24 cellular contexts compared by ENCODE assay signal in genomic region chr10:77799352-77799751, GRCh38.
A peak's percentile ranks its signal among the peaks of the same experiment; 100 is the strongest.
DNase-seq lines count a peak whose midpoint lies in the region; ATAC-seq and TF ChIP-seq lines count a peak whose summit lies in the region.
"Had no signal": no experiment of that assay in that cellular context is flagged by ENCODE, and none has a peak within 500 bp of the region (broad histone marks: within the 10 kb centered on the region; RNA-seq: fewer than 3 reads in every experiment).

No MANE protein-coding gene starts in this region.

- peaks cover 15% of the 10 kb centered on the region for H3K4me1 ChIP-seq in CD8-positive, alpha-beta T cell (ENCODE audit: insufficient read depth, low read length)
- H3K4me1 ChIP-seq in lower lobe of right lung (no peaks in the 10 kb centered on the region), prostate gland (replicated peaks) (peaks cover 8% of the 10 kb centered on the region)
- H3K4me1 ChIP-seq: psoas muscle, transverse colon had no signal

- H3K36me3 ChIP-seq in CD8-positive, alpha-beta T cell (ENCODE audit: insufficient read depth, low read length) = no peaks in the 10 kb centered on the region
- H3K36me3 ChIP-seq in lower lobe of right lung = peaks cover 86% of the 10 kb centered on the region
- H3K36me3 ChIP-seq in prostate gland = peaks cover 8 to 15% of the 10 kb centered on the region in 2 donors

- CTCF ChIA-PET in CD8-positive, alpha-beta T cell (lab: Charles Lee) = no interaction called here

- no peak for TF ChIP-seq POLR2A in prostate gland (IDR thresholded peaks at IDR 0.05)

- no peak for ATAC-seq in CD8-positive, alpha-beta T cell
- peak; percentile 40 for ATAC-seq in activated T-helper 17 cell treated with anti-CD3 and anti-CD28 coated beads, Interleukin-2, amount 50 U/mL, for 72 hours (replicated peaks)
- no peak for ATAC-seq in lower lobe of right lung
- ATAC-seq in GM18517 (IDR thresholded peaks at IDR 0.05; ENCODE audit: unreplicated experiment) = no peak
- ATAC-seq: activated naive CD4-positive, alpha-beta T cell treated with anti-CD3 and anti-CD28 coated beads, Interleukin-2, amount 50 U/mL, for 72 hours; left lobe of liver; stimulated activated naive CD8-positive, alpha-beta T cell treated with anti-CD3 and anti-CD28 coated beads, Interleukin-15, amount 100 ng/mL, for 72 hours had no signal

- H3K27ac ChIP-seq in CD8-positive, alpha-beta T cell (ENCODE audit: low read depth, low read length) = no peak overlapping the region
- no peak overlapping the region for H3K27ac ChIP-seq in lower lobe of right lung
- no peak overlapping the region for H3K27ac ChIP-seq in prostate gland
- H3K27ac ChIP-seq: coronary artery, KMS-11, psoas muscle, skin epidermis, transverse colon had no signal

- no peaks in the 10 kb centered on the region for H3K27me3 ChIP-seq in CD8-positive, alpha-beta T cell (ENCODE audit: insufficient read depth, low read length)
- H3K27me3 ChIP-seq in lower lobe of right lung (ENCODE audit: low read depth) (no peaks in the 10 kb centered on the region), prostate gland (replicated peaks; ENCODE audit: insufficient read depth) (no peaks in the 10 kb centered on the region)
- H3K27me3 ChIP-seq: transverse colon had no signal

- 93% methylated on average over 5 of the region's 5 CpGs for WGBS in prostate gland

- H3K4me3 Mint-ChIP-seq in CD8-positive, alpha-beta T cell = no peak overlapping the region
- H3K4me3 Mint-ChIP-seq in activated T-helper 17 cell treated with anti-CD3 and anti-CD28 coated beads, Interleukin-2, amount 50 U/mL, for 72 hours = peak overlapping the region; percentile 36
- H3K4me3 Mint-ChIP-seq: brain; CD4-positive, CD25-positive, alpha-beta regulatory T cell; mesothelial cell of epicardium; stimulated activated naive CD8-positive, alpha-beta T cell treated with anti-CD3 and anti-CD28 coated beads, Interleukin-15, amount 100 ng/mL, for 72 hours had no signal

- no peak for TF ChIP-seq CTCF in CD8-positive, alpha-beta T cell (IDR thresholded peaks at IDR 0.05)
- no peak for TF ChIP-seq CTCF in lower lobe of right lung (IDR thresholded peaks at IDR 0.05)
- TF ChIP-seq CTCF in prostate gland (IDR thresholded peaks at IDR 0.05) = no peak

- no peaks in the 10 kb centered on the region for H3K36me3 Mint-ChIP-seq in CD8-positive, alpha-beta T cell
- H3K36me3 Mint-ChIP-seq in activated T-helper 17 cell treated with anti-CD3 and anti-CD28 coated beads, Interleukin-2, amount 50 U/mL, for 72 hours (ENCODE audit: low read depth) = peaks cover 10% of the 10 kb centered on the region
- H3K36me3 Mint-ChIP-seq: activated naive CD4-positive, alpha-beta T cell treated with anti-CD3 and anti-CD28 coated beads, Interleukin-2, amount 50 U/mL, for 72 hours; CD4-positive, CD25-positive, alpha-beta regulatory T cell had no signal

- H3K4me3 ChIP-seq in CD8-positive, alpha-beta T cell (ENCODE audit: low read depth, low read length) = no peak overlapping the region
- no peak overlapping the region for H3K4me3 ChIP-seq in lower lobe of right lung
- no peak overlapping the region for H3K4me3 ChIP-seq in prostate gland
- H3K4me3 ChIP-seq: coronary artery, psoas muscle, skin epidermis, transverse colon had no signal

- no peaks in the 10 kb centered on the region for H3K9me3 Mint-ChIP-seq in CD8-positive, alpha-beta T cell
- no peaks in the 10 kb centered on the region for H3K9me3 Mint-ChIP-seq in activated T-helper 17 cell treated with anti-CD3 and anti-CD28 coated beads, Interleukin-2, amount 50 U/mL, for 72 hours
- H3K9me3 Mint-ChIP-seq: activated naive CD4-positive, alpha-beta T cell treated with anti-CD3 and anti-CD28 coated beads, Interleukin-2, amount 50 U/mL, for 72 hours; CD4-positive, CD25-positive, alpha-beta regulatory T cell; mesothelial cell of epicardium; stimulated activated naive CD8-positive, alpha-beta T cell treated with anti-CD3 and anti-CD28 coated beads, Interleukin-15, amount 100 ng/mL, for 72 hours had no signal

- H3K27me3 Mint-ChIP-seq in CD8-positive, alpha-beta T cell (ENCODE audit: low read depth) = no peaks in the 10 kb centered on the region
- H3K27me3 Mint-ChIP-seq in activated T-helper 17 cell treated with anti-CD3 and anti-CD28 coated beads, Interleukin-2, amount 50 U/mL, for 72 hours = peaks cover 4% of the 10 kb centered on the region
- H3K27me3 Mint-ChIP-seq: brain; CD4-positive, CD25-positive, alpha-beta regulatory T cell had no signal

- no peaks in the 10 kb centered on the region for H3K9me3 ChIP-seq in CD8-positive, alpha-beta T cell (ENCODE audit: low read length)
- H3K9me3 ChIP-seq in lower lobe of right lung (no peaks in the 10 kb centered on the region), prostate gland (no peaks in the 10 kb centered on the region)
- H3K9me3 ChIP-seq: psoas muscle, transverse colon had no signal

- intact Hi-C loops in CD8-positive, alpha-beta T cell (cut with DNase I, micrococcal nuclease) = no loop called here
- intact Hi-C loops in lower lobe of right lung (cut with DNase I) = no loop called here
- intact Hi-C loops in prostate gland (cut with DNase I) = no loop called here

- H3K4me1 Mint-ChIP-seq in CD8-positive, alpha-beta T cell (ENCODE audit: low read depth) = peaks cover 14% of the 10 kb centered on the region
- peaks cover 36% of the 10 kb centered on the region for H3K4me1 Mint-ChIP-seq in activated T-helper 17 cell treated with anti-CD3 and anti-CD28 coated beads, Interleukin-2, amount 50 U/mL, for 72 hours
- H3K4me1 Mint-ChIP-seq: brain, mesothelial cell of epicardium had no signal

- peak overlapping the region; percentile 14 for H3K27ac Mint-ChIP-seq in CD8-positive, alpha-beta T cell
- H3K27ac Mint-ChIP-seq in activated T-helper 17 cell treated with anti-CD3 and anti-CD28 coated beads, Interleukin-2, amount 50 U/mL, for 72 hours = peak overlapping the region; percentile 76
- H3K27ac Mint-ChIP-seq: activated naive CD4-positive, alpha-beta T cell treated with anti-CD3 and anti-CD28 coated beads, Interleukin-2, amount 50 U/mL, for 72 hours; mesothelial cell of epicardium; stimulated activated naive CD8-positive, alpha-beta T cell treated with anti-CD3 and anti-CD28 coated beads, Interleukin-15, amount 100 ng/mL, for 72 hours had no signal

- POLR2A ChIA-PET in CD8-positive, alpha-beta T cell (lab: Charles Lee) = no interaction called here

- DNase-seq in CD8-positive, alpha-beta T cell = no peak
- peak; percentile 87 for DNase-seq in LHCN-M2 (ENCODE audit: low read depth)
- peak; percentile 7 for DNase-seq in lower lobe of right lung
- DNase-seq in prostate gland (ENCODE audit: low spot score) = no peak
- DNase-seq in NCI-H2171 treated with DMSO at 0.1 percent for 48 hours (lab: John Stamatoyannopoulos, UW) = no peak
- DNase-seq: activated CD4-positive, alpha-beta T cell treated with anti-CD3 and anti-CD28 coated beads for 4 hours; activated T-cell treated with anti-CD3 and anti-CD28 coated beads, Interleukin-2, amount 50 U/mL, for 1 hour; CD4-positive, CD25-positive, alpha-beta regulatory T cell; DMS53; NCI-H2029; NCI-H446 treated with DMSO at 0.1 percent for 48 hours; stimulated activated CD4-positive, alpha-beta T cell treated with anti-CD3 and anti-CD28 coated beads, Interleukin-2, amount 100 ng/mL, for 48 hours; transverse colon had no signal

Comparison
In these comparisons a context has a peak if more than half of its experiments do, and no peak if none do; other contexts are left out.
1. DNase-seq: peak in LHCN-M2 (single experiment) and lower lobe of right lung (single experiment); none in CD8-positive, alpha-beta T cell (0 of 7), prostate gland (single experiment) and NCI-H2171 treated with DMSO at 0.1 percent for 48 hours (single experiment).